ENCODE assay signal across 25 cellular contexts in the genomic region with DNA sequence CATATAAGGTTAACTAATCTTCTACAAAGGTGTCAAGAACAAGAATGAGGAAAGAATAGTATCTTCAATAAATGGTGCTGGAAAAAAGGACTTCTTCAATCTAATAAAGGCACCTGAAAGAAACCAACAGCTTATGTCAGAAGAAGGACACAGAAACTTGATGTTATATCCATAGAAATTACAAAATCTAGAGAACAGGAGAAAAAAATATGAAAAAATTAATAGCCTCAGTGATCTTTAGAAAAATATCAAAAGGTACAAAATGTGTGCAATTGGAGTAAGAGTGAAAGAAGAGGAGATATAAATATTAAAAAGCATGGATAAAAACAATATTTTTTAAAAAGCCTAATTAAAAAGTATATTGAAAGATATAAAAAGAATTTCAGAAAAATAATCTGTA. TPM values are rescaled to one million over a fixed set of nuclear protein-coding genes. Genes with fewer than 3 reads are reported as not detected.
"Had no signal": no experiment of that assay in that cellular context is flagged by ENCODE, and none has a peak within 500 bp of the region (broad histone marks: within the 10 kb centered on the region; RNA-seq: fewer than 3 reads in every experiment).

No MANE protein-coding gene starts in this region.

- H3K27ac ChIP-seq: brain microvascular endothelial cell, cardiac muscle cell had no signal

- ATAC-seq: activated T-cell treated with anti-CD3 and anti-CD28 coated beads, Interleukin-2, amount 50 U/mL, for 4 hours had no signal

- H3K4me3 ChIP-seq: cardiac muscle cell had no signal

- H3K4me1 Mint-ChIP-seq: activated naive CD4-positive, alpha-beta T cell treated with anti-CD3 and anti-CD28 coated beads, Interleukin-2, amount 10 ng/mL, durations not matched to agents 7 days and 5 days had no signal

- H3K9me3 Mint-ChIP-seq: activated B cell treated with CpG ODN at 0.5 μM for 24 hours; activated CD4-positive, alpha-beta T cell treated with anti-CD3 and anti-CD28 coated beads, Interleukin-2, amount 10 ng/mL, durations not matched to agents 24 days and 14 days; activated naive CD4-positive, alpha-beta T cell treated with anti-CD3 and anti-CD28 coated beads, Interleukin-2, amount 10 ng/mL, durations not matched to agents 7 days and 5 days; activated naive CD8-positive, alpha-beta T cell treated with anti-CD3 and anti-CD28 coated beads for 36 hours; activated T-cell treated with anti-CD3 and anti-CD28 coated beads, Interleukin-2, amount 50 U/mL, for 4 hours had no signal

- FAIRE-seq: RCC 7860, TTC549 had no signal

- H3K36me3 ChIP-seq: brain microvascular endothelial cell, cardiac muscle cell had no signal

- H3K4me3 Mint-ChIP-seq: activated B cell treated with CpG ODN at 0.5 μM for 24 hours; activated CD4-positive, alpha-beta T cell treated with anti-CD3 and anti-CD28 coated beads, Interleukin-2, amount 10 ng/mL, durations not matched to agents 24 days and 14 days; activated naive CD4-positive, alpha-beta T cell treated with anti-CD3 and anti-CD28 coated beads, Interleukin-2, amount 10 ng/mL, durations not matched to agents 7 days and 5 days; activated T-cell treated with anti-CD3 and anti-CD28 coated beads, Interleukin-2, amount 50 U/mL, for 4 hours had no signal

- H3K36me3 Mint-ChIP-seq: activated naive CD4-positive, alpha-beta T cell treated with anti-CD3 and anti-CD28 coated beads, Interleukin-2, amount 10 ng/mL, durations not matched to agents 7 days and 5 days; activated naive CD8-positive, alpha-beta T cell treated with anti-CD3 and anti-CD28 coated beads for 36 hours; IgD-negative memory B cell had no signal

- H3K27ac Mint-ChIP-seq: activated B cell treated with CpG ODN at 0.5 μM for 24 hours; activated CD4-positive, alpha-beta T cell treated with anti-CD3 and anti-CD28 coated beads, Interleukin-2, amount 10 ng/mL, durations not matched to agents 24 days and 14 days; activated naive CD4-positive, alpha-beta T cell treated with anti-CD3 and anti-CD28 coated beads, Interleukin-2, amount 10 ng/mL, durations not matched to agents 7 days and 5 days; activated naive CD8-positive, alpha-beta T cell treated with anti-CD3 and anti-CD28 coated beads for 36 hours; IgD-negative memory B cell had no signal

- H3K27me3 ChIP-seq: brain microvascular endothelial cell, cardiac muscle cell had no signal

- DNase-seq: activated B cell treated with CpG ODN at 0.5 μM for 24 hours; activated CD4-positive, alpha-beta T cell treated with anti-CD3 and anti-CD28 coated beads for 1 hour; activated CD4-positive, alpha-beta T cell treated with anti-CD3 and anti-CD28 coated beads, Interleukin-2, amount 10 ng/mL, durations not matched to agents 24 days and 14 days; activated CD4-positive, alpha-beta T cell treated with anti-CD3 and anti-CD28 coated beads, Interleukin-2, amount 50 U/mL, for 48 hours; activated CD8-positive, alpha-beta memory T cell treated with anti-CD3 and anti-CD28 coated beads for 24 hours; activated gamma-delta T cell treated with Interleukin-2 at 50 U/mL for 16 hours; activated naive CD4-positive, alpha-beta T cell treated with anti-CD3 and anti-CD28 coated beads, Interleukin-2, amount 10 ng/mL, durations not matched to agents 7 days and 5 days; activated naive CD8-positive, alpha-beta T cell treated with anti-CD3 and anti-CD28 coated beads for 36 hours; activated T-cell treated with anti-CD3 and anti-CD28 coated beads, Interleukin-2, amount 50 U/mL, for 4 hours; brain microvascular endothelial cell; MM.1S; NCI-H1105; NCI-H1436; NCI-H1694 treated with DMSO at 0.1 percent for 48 hours; NCI-H2029 treated with DMSO at 0.1 percent for 48 hours; NCI-H345; NCI-H510A treated with DMSO at 0.1 percent for 48 hours; NK-92 treated with Interleukin-12 subunit alpha and Interleukin-12 subunit beta, amount 100 ng/mL, for 24 hours; SIG-M5; T-helper 2 cell; T1000 had no signal

RNA-seq across cellular contexts. Expression of gene PRSS3, which starts 18.8 kb away (rescaled TPM):
- total RNA-seq: activated B cell treated with CpG ODN at 0.5 μM for 24 hours; activated CD4-positive, alpha-beta T cell treated with anti-CD3 and anti-CD28 coated beads, Interleukin-2, amount 10 ng/mL, durations not matched to agents 24 days and 14 days; activated naive CD8-positive, alpha-beta T cell treated with anti-CD3 and anti-CD28 coated beads for 36 hours; cardiac muscle cell had no signal
- polyA plus RNA-seq: IgD-negative memory B cell had no signal
